Comparison of ENCODE assay signal across 35 cellular contexts in genomic region chr5:149963722-149964121, GRCh38. TPM values are rescaled to one million over a fixed set of nuclear protein-coding genes. Genes with fewer than 3 reads are reported as not detected.
"Had no signal": no experiment of that assay in that cellular context is flagged by ENCODE, and none has a peak within 500 bp of the region (broad histone marks: within the 10 kb centered on the region; RNA-seq: fewer than 3 reads in every experiment).

No MANE protein-coding gene starts in this region.

- DNase-seq: heart left ventricle; islet precursor cell; kidney glomerular epithelial cell; left cardiac atrium; left lung; lower lobe of right lung; mammary epithelial cell; mesenchymal stem cell; naive thymus-derived CD4-positive, alpha-beta T cell; occipital lobe; retina; right cardiac atrium; spleen; stimulated activated CD4-positive, alpha-beta T cell treated with anti-CD3 and anti-CD28 coated beads, Interleukin-1b, Interleukin-23, amount 100 ng/mL, for 48 hours; stimulated activated CD4-positive, alpha-beta T cell treated with anti-CD3 and anti-CD28 coated beads, Interleukin-2, amount 100 ng/mL, for 48 hours; stimulated activated CD4-positive, alpha-beta T cell treated with anti-CD3 and anti-CD28 coated beads, Interleukin-4, amount 100 ng/mL, for 4 hours; stimulated activated CD8-positive, alpha-beta memory T cell treated with anti-CD3 and anti-CD28 coated beads, Interleukin-4, amount 100 ng/mL, for 48 hours; stimulated activated naive CD4-positive, alpha-beta T cell treated with Interleukin-2 at 50 U/mL for 16 hours; stimulated activated naive CD8-positive, alpha-beta T cell treated with anti-CD3 and anti-CD28 coated beads, Interleukin-15, amount 100 ng/mL, for 72 hours; substantia nigra; upper lobe of left lung had no signal

- H3K36me3 Mint-ChIP-seq: stimulated activated memory B cell treated with anti-CD40 and anti-IgM and Interleukin-4, amounts not matched to agents 10 μg/mL and 1 μg/mL and 100 μg/mL, for 72 hours had no signal

- H3K4me3 Mint-ChIP-seq: naive thymus-derived CD4-positive, alpha-beta T cell; natural killer cell treated with Interleukin-12 subunit alpha and Interleukin-12 subunit beta and Interleukin-15 and Interleukin-18, amount 100 ng/mL, for 72 hours; neural progenitor cell; stimulated activated memory B cell treated with anti-CD40 and anti-IgM and Interleukin-4, amounts not matched to agents 10 μg/mL and 1 μg/mL and 100 μg/mL, for 72 hours; stimulated activated naive CD8-positive, alpha-beta T cell treated with anti-CD3 and anti-CD28 coated beads, Interleukin-15, amount 100 ng/mL, for 72 hours had no signal

- ATAC-seq: heart left ventricle; left cardiac atrium; left lung; lower lobe of right lung; naive thymus-derived CD4-positive, alpha-beta T cell; natural killer cell treated with Interleukin-12 subunit alpha and Interleukin-12 subunit beta and Interleukin-15 and Interleukin-18, amount 100 ng/mL, for 72 hours; right cardiac atrium; sciatic nerve; stimulated activated memory B cell treated with anti-CD40 and anti-IgM and Interleukin-4, amounts not matched to agents 10 μg/mL and 1 μg/mL and 100 μg/mL, for 72 hours; stimulated activated naive CD8-positive, alpha-beta T cell treated with anti-CD3 and anti-CD28 coated beads, Interleukin-15, amount 100 ng/mL, for 72 hours had no signal

- H3K9me3 ChIP-seq: heart left ventricle, left lung, lower lobe of right lung, neutrophil, spleen, tibial nerve, upper lobe of left lung, vagina had no signal

- H3K9me3 Mint-ChIP-seq: natural killer cell treated with Interleukin-12 subunit alpha and Interleukin-12 subunit beta and Interleukin-15 and Interleukin-18, amount 100 ng/mL, for 72 hours; neural progenitor cell; stimulated activated memory B cell treated with anti-CD40 and anti-IgM and Interleukin-4, amounts not matched to agents 10 μg/mL and 1 μg/mL and 100 μg/mL, for 72 hours; stimulated activated naive CD8-positive, alpha-beta T cell treated with anti-CD3 and anti-CD28 coated beads, Interleukin-15, amount 100 ng/mL, for 72 hours had no signal

- H3K9ac ChIP-seq: neural progenitor cell, parathyroid adenoma had no signal

- H3K4me3 ChIP-seq: heart left ventricle, left lung, lower lobe of right lung, neural progenitor cell, skin epidermis, spleen, tibial nerve, upper lobe of left lung, vagina had no signal

- H3K27ac ChIP-seq: heart left ventricle, left lung, lower lobe of right lung, neural progenitor cell, neutrophil, parathyroid adenoma, skin epidermis, spleen, tibial nerve, upper lobe of left lung, vagina had no signal

- H3K36me3 ChIP-seq: heart left ventricle, left lung, lower lobe of right lung, neural progenitor cell, neutrophil, spleen, tibial nerve, upper lobe of left lung, vagina had no signal

- H3K27me3 Mint-ChIP-seq: naive thymus-derived CD4-positive, alpha-beta T cell; natural killer cell treated with Interleukin-12 subunit alpha and Interleukin-12 subunit beta and Interleukin-15 and Interleukin-18, amount 100 ng/mL, for 72 hours; stimulated activated memory B cell treated with anti-CD40 and anti-IgM and Interleukin-4, amounts not matched to agents 10 μg/mL and 1 μg/mL and 100 μg/mL, for 72 hours; stimulated activated naive CD8-positive, alpha-beta T cell treated with anti-CD3 and anti-CD28 coated beads, Interleukin-15, amount 100 ng/mL, for 72 hours had no signal

- H3K27ac Mint-ChIP-seq: naive thymus-derived CD4-positive, alpha-beta T cell; natural killer cell treated with Interleukin-12 subunit alpha and Interleukin-12 subunit beta and Interleukin-15 and Interleukin-18, amount 100 ng/mL, for 72 hours; neural progenitor cell; stimulated activated memory B cell treated with anti-CD40 and anti-IgM and Interleukin-4, amounts not matched to agents 10 μg/mL and 1 μg/mL and 100 μg/mL, for 72 hours had no signal

- H3K27me3 ChIP-seq: heart left ventricle, left lung, neutrophil, spleen, tibial nerve, upper lobe of left lung, vagina had no signal

RNA-seq across cellular contexts. Expression of gene PDE6A, which starts 19.1 kb away (rescaled TPM):
- total RNA-seq: left lung; liver; lower lobe of right lung; naive thymus-derived CD4-positive, alpha-beta T cell; natural killer cell treated with Interleukin-12 subunit alpha and Interleukin-12 subunit beta and Interleukin-15 and Interleukin-18, amount 100 ng/mL, for 72 hours; occipital lobe; osteocyte; posterior vena cava; pulmonary artery endothelial cell; sciatic nerve; spleen; temporal lobe; upper lobe of left lung had no signal
- polyA plus RNA-seq: spleen had no signal
